Comparison of ENCODE assay signal across 23 cellular contexts in genomic region chr9:121059513-121059912, GRCh38.
"Had no signal": no experiment of that assay in that cellular context is flagged by ENCODE, and none has a peak within 500 bp of the region (broad histone marks: within the 10 kb centered on the region; RNA-seq: fewer than 3 reads in every experiment).

No MANE protein-coding gene starts in this region.

- H3K4me3 ChIP-seq: neural progenitor cell, ovary, psoas muscle, right lobe of liver, sigmoid colon, suprapubic skin, testis, tibial artery, transverse colon, upper lobe of right lung, uterus had no signal

- H3K27me3 Mint-ChIP-seq: progenitor cell of endocrine pancreas; stimulated activated memory B cell treated with anti-CD40 and anti-IgM and Interleukin-4, amounts not matched to agents 10 μg/mL and 1 μg/mL and 100 μg/mL, for 72 hours; stimulated activated naive CD8-positive, alpha-beta T cell treated with anti-CD3 and anti-CD28 coated beads, Interleukin-15, Interleukin-2, amounts not matched to agents 100 ng/mL and 50 ng/mL, for 24 hours; type B pancreatic cell had no signal

- H2AFZ ChIP-seq: neural progenitor cell had no signal

- H3K4me2 ChIP-seq: neural progenitor cell had no signal

- H3K27ac Mint-ChIP-seq: naive thymus-derived CD4-positive, alpha-beta T cell; natural killer cell; nephron; neural progenitor cell; progenitor cell of endocrine pancreas; stimulated activated memory B cell treated with anti-CD40 and anti-IgM and Interleukin-4, amounts not matched to agents 10 μg/mL and 1 μg/mL and 100 μg/mL, for 72 hours; stimulated activated naive CD8-positive, alpha-beta T cell treated with anti-CD3 and anti-CD28 coated beads, Interleukin-15, Interleukin-2, amounts not matched to agents 100 ng/mL and 50 ng/mL, for 24 hours; type B pancreatic cell had no signal

- H3K27me3 ChIP-seq: neural progenitor cell, ovary, right lobe of liver, sigmoid colon, suprapubic skin, testis, tibial artery, transverse colon, upper lobe of right lung, uterus had no signal

- FAIRE-seq: small intestine had no signal

- H3K79me2 ChIP-seq: parathyroid adenoma had no signal

- DNase-seq: natural killer cell; occipital lobe; psoas muscle; right cardiac atrium; right lobe of liver; sigmoid colon; stimulated activated CD4-positive, alpha-beta T cell treated with anti-CD3 and anti-CD28 coated beads, Interleukin-2, amount 100 ng/mL, for 48 hours; tibial artery; transverse colon; upper lobe of right lung had no signal

- H3K9ac ChIP-seq: neural progenitor cell, parathyroid adenoma had no signal

- H3K4me1 Mint-ChIP-seq: natural killer cell; stimulated activated memory B cell treated with anti-CD40 and anti-IgM and Interleukin-4, amounts not matched to agents 10 μg/mL and 1 μg/mL and 100 μg/mL, for 72 hours had no signal

- H3K4me3 Mint-ChIP-seq: naive thymus-derived CD4-positive, alpha-beta T cell; natural killer cell; nephron; neural progenitor cell; stimulated activated memory B cell treated with anti-CD40 and anti-IgM and Interleukin-4, amounts not matched to agents 10 μg/mL and 1 μg/mL and 100 μg/mL, for 72 hours; stimulated activated naive CD8-positive, alpha-beta T cell treated with anti-CD3 and anti-CD28 coated beads, Interleukin-15, Interleukin-2, amounts not matched to agents 100 ng/mL and 50 ng/mL, for 24 hours; type B pancreatic cell had no signal

- H3K9me3 ChIP-seq: ovary, psoas muscle, right lobe of liver, sigmoid colon, suprapubic skin, testis, tibial artery, transverse colon, upper lobe of right lung, uterus had no signal

- H3K4me1 ChIP-seq: neural progenitor cell, psoas muscle, sigmoid colon, testis, tibial artery, upper lobe of right lung, uterus had no signal

- H3K36me3 Mint-ChIP-seq: natural killer cell, type B pancreatic cell had no signal

- ATAC-seq: stimulated activated memory B cell treated with anti-CD40 and anti-IgM and Interleukin-4, amounts not matched to agents 10 μg/mL and 1 μg/mL and 100 μg/mL, for 72 hours had no signal

- H3K9me3 Mint-ChIP-seq: stimulated activated naive CD8-positive, alpha-beta T cell treated with anti-CD3 and anti-CD28 coated beads, Interleukin-15, Interleukin-2, amounts not matched to agents 100 ng/mL and 50 ng/mL, for 24 hours; type B pancreatic cell had no signal

- H3K27ac ChIP-seq: neural progenitor cell, ovary, parathyroid adenoma, psoas muscle, right lobe of liver, sigmoid colon, suprapubic skin, testis, tibial artery, transverse colon, upper lobe of right lung, uterus had no signal

- H3K36me3 ChIP-seq: neural progenitor cell, ovary, right lobe of liver, sigmoid colon, suprapubic skin, transverse colon, upper lobe of right lung, uterus had no signal
